ENCODE assay signal across 1 cellular context in genomic region chr2:134642938-134643337, GRCh38.
TF ChIP-seq lines count a peak whose summit lies in the region.

No MANE protein-coding gene starts in this region.

TF ChIP-seq in SK-N-SH treated with all-trans-retinoic acid at 6 μM for 48 hours, 23 proteins besides CTCF, POLR2A, EP300 and RAD21 (continued from another document):
- no peak for TF ChIP-seq TSHZ2 (CRISPR knock-in tag; IDR thresholded peaks at IDR 0.05)
- no peak for TF ChIP-seq BACH2 (CRISPR knock-in tag; IDR thresholded peaks at IDR 0.05; ENCODE audit: borderline replicate concordance)
